1 cellular context compared by ENCODE assay signal in genomic region chr3:23740517-23741402, GRCh38.
TF ChIP-seq lines count a peak whose summit lies in the region.

No MANE protein-coding gene starts in this region.

TF ChIP-seq in GM12878, 131 proteins besides CTCF, POLR2A, EP300 and RAD21 (continued from another document):
- TF ChIP-seq RELB (IDR thresholded peaks at IDR 0.05; ENCODE audit: low read depth) (0 out of 2 replicates have a peak, but pooled peaks have one; percentile 47), SUZ12 (IDR thresholded peaks at IDR 0.05; ENCODE audit: unreplicated experiment) (no peak), ELK1 (IDR thresholded peaks at IDR 0.05; ENCODE audit: low read depth, low read length) (no peak), JUNB (IDR thresholded peaks at IDR 0.05) (peak; percentile 71)
